In the genomic region with DNA sequence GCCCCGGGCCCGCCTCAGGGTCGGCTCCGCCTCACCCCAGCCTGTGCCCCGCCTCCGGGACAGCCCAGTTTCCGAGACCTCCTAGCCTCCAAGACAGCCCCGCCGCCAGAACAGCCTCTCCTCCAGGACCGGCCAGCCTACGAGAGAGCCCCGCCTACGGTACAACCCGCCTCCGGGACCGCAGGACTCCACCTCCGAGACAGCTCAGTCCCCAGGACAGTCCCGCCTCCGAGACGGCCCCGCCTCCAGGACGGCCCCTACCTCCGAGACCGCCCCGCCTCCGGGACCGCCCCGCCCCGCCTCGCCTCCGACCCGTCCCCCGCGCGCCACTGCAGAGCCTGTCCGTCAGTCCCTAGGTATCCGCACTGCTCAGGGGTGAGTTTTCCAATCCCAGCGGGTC, we compare ENCODE assay signal across 8 cellular contexts. TPM values are rescaled to one million over a fixed set of nuclear protein-coding genes. Genes with fewer than 3 reads are reported as not detected.
DNase-seq lines count a peak whose midpoint lies in the region; ATAC-seq and TF ChIP-seq lines count a peak whose summit lies in the region.
"Not testable (repeated sequence)": the region's sequence is repeated elsewhere in the genome, so short reads cannot be mapped to it uniquely, and the experiment has no call there.

A gene (plus strand): TSS at position 329 of the 400 bp plus-strand sequence.

- H3K4me1 Mint-ChIP-seq in T-helper 17 cell; activated T-cell treated with anti-CD3 and anti-CD28 coated beads, Interleukin-2, amount 50 U/mL, for 72 hours (ENCODE audit: low read depth); stimulated activated naive CD8-positive, alpha-beta T cell treated with anti-CD3 and anti-CD28 coated beads, Interleukin-15, amount 100 ng/mL, for 72 hours: not testable (repeated sequence)

- in situ Hi-C loops in gastrocnemius medialis (cut with MboI; ENCODE audit: low sequenced_read_pairs in 4 of 4), result not testable (repeated sequence)

- H3K4me3 Mint-ChIP-seq in T-helper 17 cell; activated T-cell treated with anti-CD3 and anti-CD28 coated beads, Interleukin-2, amount 50 U/mL, for 72 hours: not testable (repeated sequence)
- peak within 1 kb of the TSS in 1 of 2 donors; percentile 26 for H3K4me3 Mint-ChIP-seq in stimulated activated naive CD8-positive, alpha-beta T cell treated with anti-CD3 and anti-CD28 coated beads, Interleukin-15, amount 100 ng/mL, for 72 hours

- TF ChIP-seq POLR2A in esophagus muscularis mucosa (IDR thresholded peaks at IDR 0.05; ENCODE audit: low read depth); gastrocnemius medialis (IDR thresholded peaks at IDR 0.05): not testable (repeated sequence)

- not testable (repeated sequence) for H3K36me3 Mint-ChIP-seq in T-helper 17 cell (ENCODE audit: low read depth); activated T-cell treated with anti-CD3 and anti-CD28 coated beads, Interleukin-2, amount 50 U/mL, for 72 hours (ENCODE audit: insufficient read depth in 2 of 2)

- DNase-seq in T-helper 17 cell, result peak in 1 of 3 donors; percentile 89
- DNase-seq in activated T-cell treated with anti-CD3 and anti-CD28 coated beads, Interleukin-2, amount 50 U/mL, for 72 hours; esophagus muscularis mucosa (ENCODE audit: extremely low spot score): not testable (repeated sequence)
- DNase-seq in gastrocnemius medialis, result peak; percentile 52 to 72
- DNase-seq in stimulated activated naive CD8-positive, alpha-beta T cell treated with anti-CD3 and anti-CD28 coated beads, Interleukin-15, amount 100 ng/mL, for 72 hours, result peak; percentile 73 to 79

- H3K4me1 ChIP-seq in esophagus muscularis mucosa, gastrocnemius medialis: not testable (repeated sequence)

- not testable (repeated sequence) for H3K27me3 Mint-ChIP-seq in T-helper 17 cell; activated T-cell treated with anti-CD3 and anti-CD28 coated beads, Interleukin-2, amount 50 U/mL, for 72 hours (ENCODE audit: low read depth); stimulated activated naive CD8-positive, alpha-beta T cell treated with anti-CD3 and anti-CD28 coated beads, Interleukin-15, amount 100 ng/mL, for 72 hours

- H3K27ac ChIP-seq in esophagus muscularis mucosa (replicated peaks in 1 of 4), result peak within 1 kb of the TSS in 1 of 4 donors; percentile 64
- H3K27ac ChIP-seq in gastrocnemius medialis, result not testable (repeated sequence)

- not testable (repeated sequence) for H3K9me3 Mint-ChIP-seq in activated T-cell treated with anti-CD3 and anti-CD28 coated beads, Interleukin-2, amount 50 U/mL, for 72 hours; stimulated activated naive CD8-positive, alpha-beta T cell treated with anti-CD3 and anti-CD28 coated beads, Interleukin-15, amount 100 ng/mL, for 72 hours

- not testable (repeated sequence) for H3K27me3 ChIP-seq in esophagus muscularis mucosa, gastrocnemius medialis

- not testable (repeated sequence) for H3K27ac Mint-ChIP-seq in T-helper 17 cell; activated T-cell treated with anti-CD3 and anti-CD28 coated beads, Interleukin-2, amount 50 U/mL, for 72 hours; stimulated activated naive CD8-positive, alpha-beta T cell treated with anti-CD3 and anti-CD28 coated beads, Interleukin-15, amount 100 ng/mL, for 72 hours

- not testable (repeated sequence) for H3K36me3 ChIP-seq in esophagus muscularis mucosa, gastrocnemius medialis

- not testable (repeated sequence) for TF ChIP-seq CTCF in esophagus muscularis mucosa (IDR thresholded peaks at IDR 0.05); gastrocnemius medialis (IDR thresholded peaks at IDR 0.05 in 4 of 5, conservative IDR thresholded peaks at IDR 0.05 in 1 of 5)

- intact Hi-C loops in esophagus muscularis mucosa (cut with DNase I); gastrocnemius medialis (cut with DNase I; ENCODE audit: low total_unique reads): not testable (repeated sequence)

- WGBS in esophagus muscularis mucosa, result 2% methylated on average over 11 of the region's 38 CpGs

- H3K4me3 ChIP-seq in esophagus muscularis mucosa, result peak within 1 kb of the TSS in 3 of 4 donors; percentile 35 to 46 (median 46)
- peak within 1 kb of the TSS in 2 of 4 donors; percentile 45 to 49 for H3K4me3 ChIP-seq in gastrocnemius medialis

- TF ChIP-seq EP300 in esophagus muscularis mucosa (IDR thresholded peaks at IDR 0.05), result not testable (repeated sequence)

- H3K9me3 ChIP-seq in T-helper 17 cell (ENCODE audit: control insufficient read depth, low read length, poor library complexity, severe bottlenecking); esophagus muscularis mucosa; gastrocnemius medialis: not testable (repeated sequence)

- ATAC-seq in GM18498 (IDR thresholded peaks at IDR 0.05; ENCODE audit: unreplicated experiment) (peak; percentile 90), GM21447 (IDR thresholded peaks at IDR 0.05; ENCODE audit: unreplicated experiment) (peak; percentile 81), HG03064 (IDR thresholded peaks at IDR 0.05; ENCODE audit: low read depth, unreplicated experiment) (peak; percentile 85), T-helper 17 cell (peak; percentile 84), gastrocnemius medialis (peak; percentile 84 to 85)
- peak; percentile 84 to 86 for ATAC-seq in activated T-cell treated with anti-CD3 and anti-CD28 coated beads, Interleukin-2, amount 50 U/mL, for 72 hours (replicated peaks in 1 of 2)
- peak; percentile 89 for ATAC-seq in stimulated activated naive CD8-positive, alpha-beta T cell treated with anti-CD3 and anti-CD28 coated beads, Interleukin-15, amount 100 ng/mL, for 72 hours

RNA-seq across cellular contexts. Expression of the gene that starts here (rescaled TPM):
- total RNA-seq in T-helper 17 cell (10 to 100 TPM; 23.8 to 27.1 TPM), esophagus muscularis mucosa (1 to 10 TPM in 3 of 4 donors, under 1 TPM in 1; 0.83 to 4.0 (median 1.6) TPM), gastrocnemius medialis (1 to 10 TPM; 1.6 to 2.9 (median 2.3) TPM)
- 10 to 100 TPM; 36.5 to 44.7 TPM for total RNA-seq in activated T-cell treated with anti-CD3 and anti-CD28 coated beads, Interleukin-2, amount 50 U/mL, for 72 hours

Comparison
In these comparisons a context has a peak if more than half of its experiments do, and no peak if none do; other contexts are left out.
1. RNA of the gene that starts here (total RNA-seq): 36.5 to 44.7 TPM in activated T-cell treated with anti-CD3 and anti-CD28 coated beads, Interleukin-2, amount 50 U/mL, for 72 hours and 23.8 to 27.1 TPM in T-helper 17 cell; 1.6 to 2.9 TPM in gastrocnemius medialis and 0.83 to 4.0 TPM in esophagus muscularis mucosa; every median in the first group is over 4 times any median in the second.
2. Peak in every context shown above with its lines, with median percentiles within 50 percentile points of each other: ATAC-seq.